1 cellular context compared by ENCODE assay signal in the genomic region with DNA sequence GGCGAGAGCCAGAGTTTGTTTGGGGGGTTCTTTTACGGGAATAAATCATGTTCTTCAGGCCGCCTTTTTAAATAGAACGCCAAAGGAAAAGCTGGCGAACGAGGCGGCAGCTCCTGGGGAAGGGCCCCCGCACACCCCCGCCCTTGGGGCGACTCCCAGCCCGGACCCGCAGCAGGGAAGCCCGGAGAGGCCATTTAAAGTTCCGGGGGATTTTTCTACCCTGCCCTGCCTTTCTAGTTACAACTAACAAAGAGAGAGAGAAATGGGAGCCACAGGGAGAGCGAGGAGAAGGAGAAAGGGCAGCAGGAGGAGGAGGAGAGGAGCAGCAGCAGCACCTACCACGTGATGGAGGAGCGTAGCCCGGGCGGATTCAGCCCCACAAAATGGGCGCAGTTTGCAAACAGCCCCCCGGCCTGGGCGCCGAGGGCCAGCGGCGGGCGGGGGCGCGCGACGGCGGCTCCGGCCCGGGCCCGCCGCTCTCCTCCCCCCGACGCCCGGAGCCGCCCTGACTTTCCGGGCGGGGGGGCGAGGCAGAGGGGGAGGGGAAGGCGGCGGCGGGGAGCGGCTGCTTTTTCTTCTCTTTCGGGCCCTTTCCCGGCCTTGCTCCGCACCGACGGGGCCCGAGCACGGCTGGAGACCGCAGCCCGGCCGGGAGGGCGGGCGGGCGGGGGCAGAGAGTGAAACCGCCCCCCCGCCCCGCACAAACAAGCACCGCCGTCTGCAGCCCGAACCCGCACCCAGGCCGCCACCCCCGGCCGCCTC.
A peak's percentile ranks its signal among the peaks of the same experiment; 100 is the strongest.
TF ChIP-seq lines count a peak whose summit lies in the region.

No MANE protein-coding gene starts in this region.

TF ChIP-seq in HepG2, 621 proteins besides CTCF, POLR2A, EP300 and RAD21 (continued from another document and continues in another):
- TF ChIP-seq, protein P1, sequence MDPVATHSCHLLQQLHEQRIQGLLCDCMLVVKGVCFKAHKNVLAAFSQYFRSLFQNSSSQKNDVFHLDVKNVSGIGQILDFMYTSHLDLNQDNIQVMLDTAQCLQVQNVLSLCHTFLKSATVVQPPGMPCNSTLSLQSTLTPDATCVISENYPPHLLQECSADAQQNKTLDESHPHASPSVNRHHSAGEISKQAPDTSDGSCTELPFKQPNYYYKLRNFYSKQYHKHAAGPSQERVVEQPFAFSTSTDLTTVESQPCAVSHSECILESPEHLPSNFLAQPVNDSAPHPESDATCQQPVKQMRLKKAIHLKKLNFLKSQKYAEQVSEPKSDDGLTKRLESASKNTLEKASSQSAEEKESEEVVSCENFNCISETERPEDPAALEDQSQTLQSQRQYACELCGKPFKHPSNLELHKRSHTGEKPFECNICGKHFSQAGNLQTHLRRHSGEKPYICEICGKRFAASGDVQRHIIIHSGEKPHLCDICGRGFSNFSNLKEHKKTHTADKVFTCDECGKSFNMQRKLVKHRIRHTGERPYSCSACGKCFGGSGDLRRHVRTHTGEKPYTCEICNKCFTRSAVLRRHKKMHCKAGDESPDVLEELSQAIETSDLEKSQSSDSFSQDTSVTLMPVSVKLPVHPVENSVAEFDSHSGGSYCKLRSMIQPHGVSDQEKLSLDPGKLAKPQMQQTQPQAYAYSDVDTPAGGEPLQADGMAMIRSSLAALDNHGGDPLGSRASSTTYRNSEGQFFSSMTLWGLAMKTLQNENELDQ (CRISPR knock-in tag; IDR thresholded peaks at IDR 0.05; ENCODE audit: borderline replicate concordance), result no peak
- TF ChIP-seq, protein P2, sequence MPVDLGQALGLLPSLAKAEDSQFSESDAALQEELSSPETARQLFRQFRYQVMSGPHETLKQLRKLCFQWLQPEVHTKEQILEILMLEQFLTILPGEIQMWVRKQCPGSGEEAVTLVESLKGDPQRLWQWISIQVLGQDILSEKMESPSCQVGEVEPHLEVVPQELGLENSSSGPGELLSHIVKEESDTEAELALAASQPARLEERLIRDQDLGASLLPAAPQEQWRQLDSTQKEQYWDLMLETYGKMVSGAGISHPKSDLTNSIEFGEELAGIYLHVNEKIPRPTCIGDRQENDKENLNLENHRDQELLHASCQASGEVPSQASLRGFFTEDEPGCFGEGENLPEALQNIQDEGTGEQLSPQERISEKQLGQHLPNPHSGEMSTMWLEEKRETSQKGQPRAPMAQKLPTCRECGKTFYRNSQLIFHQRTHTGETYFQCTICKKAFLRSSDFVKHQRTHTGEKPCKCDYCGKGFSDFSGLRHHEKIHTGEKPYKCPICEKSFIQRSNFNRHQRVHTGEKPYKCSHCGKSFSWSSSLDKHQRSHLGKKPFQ (CRISPR knock-in tag; IDR thresholded peaks at IDR 0.05; ENCODE audit: insufficient replicate concordance), result peak; percentile 58
- peak; percentile 36; the same call in 1 of the 2 replicates for TF ChIP-seq GATAD1 (CRISPR knock-in tag; IDR thresholded peaks at IDR 0.05)
- TF ChIP-seq KDM4B (CRISPR knock-in tag; IDR thresholded peaks at IDR 0.05), result peak; percentile 31; the same call in 1 of the 2 replicates
- TF ChIP-seq, protein P3, sequence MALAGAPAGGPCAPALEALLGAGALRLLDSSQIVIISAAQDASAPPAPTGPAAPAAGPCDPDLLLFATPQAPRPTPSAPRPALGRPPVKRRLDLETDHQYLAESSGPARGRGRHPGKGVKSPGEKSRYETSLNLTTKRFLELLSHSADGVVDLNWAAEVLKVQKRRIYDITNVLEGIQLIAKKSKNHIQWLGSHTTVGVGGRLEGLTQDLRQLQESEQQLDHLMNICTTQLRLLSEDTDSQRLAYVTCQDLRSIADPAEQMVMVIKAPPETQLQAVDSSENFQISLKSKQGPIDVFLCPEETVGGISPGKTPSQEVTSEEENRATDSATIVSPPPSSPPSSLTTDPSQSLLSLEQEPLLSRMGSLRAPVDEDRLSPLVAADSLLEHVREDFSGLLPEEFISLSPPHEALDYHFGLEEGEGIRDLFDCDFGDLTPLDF (CRISPR knock-in tag; IDR thresholded peaks at IDR 0.05), result 0 out of 2 replicates have a peak, but pooled peaks have one; percentile 8
- TF ChIP-seq ZEB1 (IDR thresholded peaks at IDR 0.05; ENCODE audit: insufficient replicate concordance, low read depth), result peak; percentile 23
- TF ChIP-seq GABPA (IDR thresholded peaks at IDR 0.05; ENCODE audit: low read depth, low read length), result no peak
- peak; percentile 30; the same call in 1 of the 2 replicates for TF ChIP-seq GABPA (CRISPR knock-in tag; IDR thresholded peaks at IDR 0.05; ENCODE audit: low read depth)
- TF ChIP-seq, protein P4, sequence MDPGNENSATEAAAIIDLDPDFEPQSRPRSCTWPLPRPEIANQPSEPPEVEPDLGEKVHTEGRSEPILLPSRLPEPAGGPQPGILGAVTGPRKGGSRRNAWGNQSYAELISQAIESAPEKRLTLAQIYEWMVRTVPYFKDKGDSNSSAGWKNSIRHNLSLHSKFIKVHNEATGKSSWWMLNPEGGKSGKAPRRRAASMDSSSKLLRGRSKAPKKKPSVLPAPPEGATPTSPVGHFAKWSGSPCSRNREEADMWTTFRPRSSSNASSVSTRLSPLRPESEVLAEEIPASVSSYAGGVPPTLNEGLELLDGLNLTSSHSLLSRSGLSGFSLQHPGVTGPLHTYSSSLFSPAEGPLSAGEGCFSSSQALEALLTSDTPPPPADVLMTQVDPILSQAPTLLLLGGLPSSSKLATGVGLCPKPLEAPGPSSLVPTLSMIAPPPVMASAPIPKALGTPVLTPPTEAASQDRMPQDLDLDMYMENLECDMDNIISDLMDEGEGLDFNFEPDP (CRISPR knock-in tag; conservative IDR thresholded peaks at IDR 0.05), result no peak
- 0 out of 2 replicates have a peak, but pooled peaks have one; percentile 23 for TF ChIP-seq ELF4 (CRISPR knock-in tag; IDR thresholded peaks at IDR 0.05; ENCODE audit: borderline replicate concordance)
- TF ChIP-seq, protein P5, sequence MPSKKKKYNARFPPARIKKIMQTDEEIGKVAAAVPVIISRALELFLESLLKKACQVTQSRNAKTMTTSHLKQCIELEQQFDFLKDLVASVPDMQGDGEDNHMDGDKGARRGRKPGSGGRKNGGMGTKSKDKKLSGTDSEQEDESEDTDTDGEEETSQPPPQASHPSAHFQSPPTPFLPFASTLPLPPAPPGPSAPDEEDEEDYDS (CRISPR knock-in tag; IDR thresholded peaks at IDR 0.05), result peak; percentile 26; the same call in 1 of the 2 replicates
- TF ChIP-seq, protein P6, sequence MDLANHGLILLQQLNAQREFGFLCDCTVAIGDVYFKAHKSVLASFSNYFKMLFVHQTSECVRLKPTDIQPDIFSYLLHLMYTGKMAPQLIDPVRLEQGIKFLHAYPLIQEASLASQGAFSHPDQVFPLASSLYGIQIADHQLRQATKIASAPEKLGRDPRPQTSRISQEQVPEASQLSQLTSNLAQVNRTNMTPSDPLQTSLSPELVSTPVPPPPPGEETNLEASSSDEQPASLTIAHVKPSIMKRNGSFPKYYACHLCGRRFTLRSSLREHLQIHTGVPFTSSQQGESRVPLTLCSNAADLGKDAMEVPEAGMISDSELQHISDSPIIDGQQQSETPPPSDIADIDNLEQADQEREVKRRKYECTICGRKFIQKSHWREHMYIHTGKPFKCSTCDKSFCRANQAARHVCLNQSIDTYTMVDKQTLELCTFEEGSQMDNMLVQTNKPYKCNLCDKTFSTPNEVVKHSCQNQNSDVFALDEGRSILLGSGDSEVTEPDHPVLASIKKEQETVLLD (CRISPR knock-in tag; IDR thresholded peaks at IDR 0.05; ENCODE audit: low read depth), result peak; percentile 43; the same call in 1 of the 2 replicates
- 0 out of 2 replicates have a peak, but pooled peaks have one; percentile 0 for TF ChIP-seq SNAPC2 (CRISPR knock-in tag; IDR thresholded peaks at IDR 0.05)
- TF ChIP-seq SAP130 (CRISPR knock-in tag; IDR thresholded peaks at IDR 0.05; ENCODE audit: low read depth), result peak; percentile 18; the same call in 1 of the 2 replicates
- no peak for TF ChIP-seq ZNF556 (CRISPR knock-in tag; IDR thresholded peaks at IDR 0.05; ENCODE audit: borderline replicate concordance)
- no peak for TF ChIP-seq ZNF644 (CRISPR knock-in tag; IDR thresholded peaks at IDR 0.05; ENCODE audit: low read depth)
- TF ChIP-seq RBFOX2 (IDR thresholded peaks at IDR 0.05; ENCODE audit: low read depth, low read length), result peak; percentile 23; the same call in 1 of the 2 replicates
- peak; percentile 56 for TF ChIP-seq AGO1 (IDR thresholded peaks at IDR 0.05; ENCODE audit: low read depth, low read length, poor library complexity, severe bottlenecking)
- TF ChIP-seq ZC3H4 (CRISPR knock-in tag; IDR thresholded peaks at IDR 0.05; ENCODE audit: borderline replicate concordance), result no peak
- TF ChIP-seq TOPORS (CRISPR knock-in tag; IDR thresholded peaks at IDR 0.05), result 0 out of 2 replicates have a peak, but pooled peaks have one; percentile 13
- TF ChIP-seq, protein P7, sequence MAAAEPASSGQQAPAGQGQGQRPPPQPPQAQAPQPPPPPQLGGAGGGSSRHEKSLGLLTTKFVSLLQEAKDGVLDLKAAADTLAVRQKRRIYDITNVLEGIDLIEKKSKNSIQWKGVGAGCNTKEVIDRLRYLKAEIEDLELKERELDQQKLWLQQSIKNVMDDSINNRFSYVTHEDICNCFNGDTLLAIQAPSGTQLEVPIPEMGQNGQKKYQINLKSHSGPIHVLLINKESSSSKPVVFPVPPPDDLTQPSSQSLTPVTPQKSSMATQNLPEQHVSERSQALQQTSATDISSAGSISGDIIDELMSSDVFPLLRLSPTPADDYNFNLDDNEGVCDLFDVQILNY (CRISPR knock-in tag; conservative IDR thresholded peaks at IDR 0.05), result no peak
- TF ChIP-seq RBM22 (optimal IDR thresholded peaks at IDR 0.05; ENCODE audit: low read length), result peak; percentile 31
- 0 out of 2 replicates have a peak, but pooled peaks have one; percentile 10 for TF ChIP-seq ZNF703 (CRISPR knock-in tag; IDR thresholded peaks at IDR 0.05; ENCODE audit: borderline replicate concordance)
- TF ChIP-seq RARA (CRISPR knock-in tag; IDR thresholded peaks at IDR 0.05), result no peak
- TF ChIP-seq ZNF292 (CRISPR knock-in tag; IDR thresholded peaks at IDR 0.05; ENCODE audit: borderline replicate concordance, low read depth), result 0 out of 2 replicates have a peak, but pooled peaks have one; percentile 16
- TF ChIP-seq ZC3H13 (CRISPR knock-in tag; IDR thresholded peaks at IDR 0.05), result no peak
- no peak for TF ChIP-seq ZBTB7B (CRISPR knock-in tag; IDR thresholded peaks at IDR 0.05)
- TF ChIP-seq ZSCAN30 (CRISPR knock-in tag; IDR thresholded peaks at IDR 0.05), result 0 out of 2 replicates have a peak, but pooled peaks have one; percentile 67
- TF ChIP-seq, protein P8, sequence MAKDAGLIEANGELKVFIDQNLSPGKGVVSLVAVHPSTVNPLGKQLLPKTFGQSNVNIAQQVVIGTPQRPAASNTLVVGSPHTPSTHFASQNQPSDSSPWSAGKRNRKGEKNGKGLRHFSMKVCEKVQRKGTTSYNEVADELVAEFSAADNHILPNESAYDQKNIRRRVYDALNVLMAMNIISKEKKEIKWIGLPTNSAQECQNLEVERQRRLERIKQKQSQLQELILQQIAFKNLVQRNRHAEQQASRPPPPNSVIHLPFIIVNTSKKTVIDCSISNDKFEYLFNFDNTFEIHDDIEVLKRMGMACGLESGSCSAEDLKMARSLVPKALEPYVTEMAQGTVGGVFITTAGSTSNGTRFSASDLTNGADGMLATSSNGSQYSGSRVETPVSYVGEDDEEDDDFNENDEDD (CRISPR knock-in tag; IDR thresholded peaks at IDR 0.05; ENCODE audit: borderline replicate concordance), result peak; percentile 24; the same call in 1 of the 2 replicates
- no peak for TF ChIP-seq SYNCRIP (IDR thresholded peaks at IDR 0.05; ENCODE audit: insufficient read depth, low read depth, low read length)
- no peak for TF ChIP-seq SMAD3 (CRISPR knock-in tag; IDR thresholded peaks at IDR 0.05)
- TF ChIP-seq, protein P9, sequence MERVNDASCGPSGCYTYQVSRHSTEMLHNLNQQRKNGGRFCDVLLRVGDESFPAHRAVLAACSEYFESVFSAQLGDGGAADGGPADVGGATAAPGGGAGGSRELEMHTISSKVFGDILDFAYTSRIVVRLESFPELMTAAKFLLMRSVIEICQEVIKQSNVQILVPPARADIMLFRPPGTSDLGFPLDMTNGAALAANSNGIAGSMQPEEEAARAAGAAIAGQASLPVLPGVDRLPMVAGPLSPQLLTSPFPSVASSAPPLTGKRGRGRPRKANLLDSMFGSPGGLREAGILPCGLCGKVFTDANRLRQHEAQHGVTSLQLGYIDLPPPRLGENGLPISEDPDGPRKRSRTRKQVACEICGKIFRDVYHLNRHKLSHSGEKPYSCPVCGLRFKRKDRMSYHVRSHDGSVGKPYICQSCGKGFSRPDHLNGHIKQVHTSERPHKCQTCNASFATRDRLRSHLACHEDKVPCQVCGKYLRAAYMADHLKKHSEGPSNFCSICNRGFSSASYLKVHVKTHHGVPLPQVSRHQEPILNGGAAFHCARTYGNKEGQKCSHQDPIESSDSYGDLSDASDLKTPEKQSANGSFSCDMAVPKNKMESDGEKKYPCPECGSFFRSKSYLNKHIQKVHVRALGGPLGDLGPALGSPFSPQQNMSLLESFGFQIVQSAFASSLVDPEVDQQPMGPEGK (CRISPR knock-in tag; IDR thresholded peaks at IDR 0.05), result peak; percentile 81
- no peak for TF ChIP-seq ZFP90 (CRISPR knock-in tag; IDR thresholded peaks at IDR 0.05; ENCODE audit: borderline replicate concordance)
- peak; percentile 39; the same call in 1 of the 2 replicates for TF ChIP-seq RAD51 (IDR thresholded peaks at IDR 0.05; ENCODE audit: borderline replicate concordance)
- TF ChIP-seq ASH2L (IDR thresholded peaks at IDR 0.05; ENCODE audit: insufficient read length, low read depth, low read length), result peak; percentile 38
- TF ChIP-seq DMAP1 (CRISPR knock-in tag; IDR thresholded peaks at IDR 0.05), result peak; percentile 69
- 0 out of 2 replicates have a peak, but pooled peaks have one; percentile 3 for TF ChIP-seq ZNF20 (CRISPR knock-in tag; IDR thresholded peaks at IDR 0.05)
- TF ChIP-seq AGO2 (optimal IDR thresholded peaks at IDR 0.05; ENCODE audit: low read depth, low read length), result peak; percentile 40
- TF ChIP-seq ZNF121 (CRISPR knock-in tag; IDR thresholded peaks at IDR 0.05), result 0 out of 2 replicates have a peak, but pooled peaks have one; percentile 32
- TF ChIP-seq ISL2 (CRISPR knock-in tag; IDR thresholded peaks at IDR 0.05), result peak; percentile 40; the same call in 1 of the 2 replicates
- TF ChIP-seq ZMYM4 (CRISPR knock-in tag; IDR thresholded peaks at IDR 0.05), result 0 out of 2 replicates have a peak, but pooled peaks have one; percentile 11
- TF ChIP-seq, protein P10, sequence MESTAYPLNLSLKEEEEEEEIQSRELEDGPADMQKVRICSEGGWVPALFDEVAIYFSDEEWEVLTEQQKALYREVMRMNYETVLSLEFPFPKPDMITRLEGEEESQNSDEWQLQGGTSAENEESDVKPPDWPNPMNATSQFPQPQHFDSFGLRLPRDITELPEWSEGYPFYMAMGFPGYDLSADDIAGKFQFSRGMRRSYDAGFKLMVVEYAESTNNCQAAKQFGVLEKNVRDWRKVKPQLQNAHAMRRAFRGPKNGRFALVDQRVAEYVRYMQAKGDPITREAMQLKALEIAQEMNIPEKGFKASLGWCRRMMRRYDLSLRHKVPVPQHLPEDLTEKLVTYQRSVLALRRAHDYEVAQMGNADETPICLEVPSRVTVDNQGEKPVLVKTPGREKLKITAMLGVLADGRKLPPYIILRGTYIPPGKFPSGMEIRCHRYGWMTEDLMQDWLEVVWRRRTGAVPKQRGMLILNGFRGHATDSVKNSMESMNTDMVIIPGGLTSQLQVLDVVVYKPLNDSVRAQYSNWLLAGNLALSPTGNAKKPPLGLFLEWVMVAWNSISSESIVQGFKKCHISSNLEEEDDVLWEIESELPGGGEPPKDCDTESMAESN (CRISPR knock-in tag; conservative IDR thresholded peaks at IDR 0.05), result 0 out of 2 replicates have a peak, but pooled peaks have one; percentile 9
- TF ChIP-seq YY1 (IDR thresholded peaks at IDR 0.05; ENCODE audit: insufficient read depth, insufficient replicate concordance, low read depth, low read length), result peak; percentile 74
